Comparison of ENCODE assay signal across 8 cellular contexts in the genomic region with DNA sequence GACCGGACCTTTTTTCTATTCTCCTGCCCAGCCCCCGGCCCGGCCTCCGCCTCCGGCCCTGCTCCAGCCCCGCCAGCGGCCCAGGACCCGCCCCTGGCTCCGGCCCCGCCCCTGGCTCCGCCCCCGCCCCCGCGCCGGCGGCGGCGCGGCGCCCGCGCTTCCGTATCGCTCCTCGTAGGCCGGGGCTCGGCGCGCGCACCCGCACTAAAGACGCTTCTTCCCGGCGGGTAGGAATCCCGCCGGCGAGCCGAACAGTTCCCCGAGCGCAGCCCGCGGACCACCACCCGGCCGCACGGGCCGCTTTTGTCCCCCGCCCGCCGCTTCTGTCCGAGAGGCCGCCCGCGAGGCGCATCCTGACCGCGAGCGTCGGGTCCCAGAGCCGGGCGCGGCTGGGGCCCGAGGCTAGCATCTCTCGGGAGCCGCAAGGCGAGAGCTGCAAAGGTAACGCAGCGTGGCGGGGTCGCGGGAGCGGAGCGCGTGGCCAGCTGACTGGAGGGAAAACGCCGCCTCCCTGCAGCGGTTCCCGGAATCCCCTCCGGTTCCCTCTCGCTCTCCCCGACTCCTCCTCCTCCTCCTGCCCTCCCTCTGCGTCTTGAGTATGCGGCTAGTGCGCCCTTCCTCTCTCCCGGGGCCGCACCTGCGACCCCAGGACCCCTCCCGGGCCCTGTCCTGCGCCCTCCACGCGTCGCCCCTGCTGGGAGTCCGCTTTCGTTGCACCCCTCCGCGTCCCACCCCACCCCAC. TPM values are rescaled to one million over a fixed set of nuclear protein-coding genes. Genes with fewer than 3 reads are reported as not detected.
A peak's percentile ranks its signal among the peaks of the same experiment; 100 is the strongest.
DNase-seq lines count a peak whose midpoint lies in the region; ATAC-seq and TF ChIP-seq lines count a peak whose summit lies in the region.

Gene IFNAR2 (plus strand): TSS at position 163 of the 742 bp plus-strand sequence. CDS start 11,985 bp downstream, outside the sequence.

- peak within 1 kb of the TSS; percentile 82 for H3K18ac ChIP-seq in H9 (ENCODE audit: insufficient read length, low read depth, low read length)

- DNase-seq in GF-D8 (lab: John Stamatoyannopoulos, UW): peak; percentile 31
- peak; percentile 85 for DNase-seq in H9
- peak; percentile 84 for DNase-seq in MM.1S
- DNase-seq in T-helper 1 cell: peak; percentile 57 to 76 (median 63)
- DNase-seq in adrenal gland: peak; percentile 64 to 80 (median 72)
- peak; percentile 82 for DNase-seq in left cardiac atrium
- DNase-seq in posterior vena cava (ENCODE audit: low spot score): peak; percentile 94
- DNase-seq in ureter (ENCODE audit: low spot score): peak; percentile 79

- H3F3A ChIP-seq in MM.1S (ENCODE audit: insufficient read depth, low read length): peaks cover 44% of the 10 kb centered on the region

- no peak within 1 kb of the TSS for H2BK5ac ChIP-seq in H9 (ENCODE audit: insufficient read length, low read length)

- H2BK15ac ChIP-seq in H9 (ENCODE audit: low read depth, low read length): no peak within 1 kb of the TSS

- H2AFZ ChIP-seq in H9 (ENCODE audit: low read length) (peak within 1 kb of the TSS; percentile 87), MM.1S (ENCODE audit: low read length) (peak within 1 kb of the TSS; percentile 83)

- no peaks in the 10 kb centered on the region for H3K9me2 ChIP-seq in MM.1S (replicated peaks; ENCODE audit: insufficient read depth, low read length)

- peaks cover 2% of the 10 kb centered on the region; the same call in 1 of the 2 replicates for H3K4me1 ChIP-seq in H9 (ENCODE audit: insufficient read depth, low read length)
- H3K4me1 ChIP-seq in MM.1S (ENCODE audit: low read length): peaks cover 44% of the 10 kb centered on the region
- peaks cover 0 to 17% of the 10 kb centered on the region in 2 donors for H3K4me1 ChIP-seq in adrenal gland (replicated peaks in 1 of 2)

- H3K9me3 ChIP-seq in H9 (ENCODE audit: control insufficient read depth, low read depth, low read length) (no peaks in the 10 kb centered on the region), MM.1S (replicated peaks; ENCODE audit: insufficient read depth, low read length) (no peaks in the 10 kb centered on the region), adrenal gland (replicated peaks in 1 of 3) (no peaks in the 10 kb centered on the region)

- H3K9ac ChIP-seq in H9 (ENCODE audit: extremely low read depth, insufficient read length, low read length): peak within 1 kb of the TSS; percentile 61
- peak within 1 kb of the TSS; percentile 87 for H3K9ac ChIP-seq in MM.1S (ENCODE audit: low read length)

- no peak within 1 kb of the TSS for H2AK5ac ChIP-seq in H9 (ENCODE audit: insufficient read length, low read length)

- H3K79me2 ChIP-seq in H9 (ENCODE audit: insufficient read depth, low read length) (no peaks in the 10 kb centered on the region), MM.1S (ENCODE audit: low read length) (peaks cover 52% of the 10 kb centered on the region)

- H3K4me1 Mint-ChIP-seq in H9: peaks cover 23 to 28% of the 10 kb centered on the region in 2 experiments

- peaks cover 18% of the 10 kb centered on the region for H3K27me3 Mint-ChIP-seq in H9 (ENCODE audit: low read depth)

- H3K27me3 ChIP-seq in H9 (ENCODE audit: insufficient read depth, low read length): no peaks in the 10 kb centered on the region
- no peaks in the 10 kb centered on the region for H3K27me3 ChIP-seq in MM.1S (replicated peaks; ENCODE audit: insufficient read depth, low read length)
- H3K27me3 ChIP-seq in adrenal gland: no peaks in the 10 kb centered on the region

- H3K4ac ChIP-seq in H9 (ENCODE audit: low read depth, low read length): no peak within 1 kb of the TSS

- no peak within 1 kb of the TSS for H3K56ac ChIP-seq in H9 (ENCODE audit: insufficient read length, low read depth, low read length)

- no peak within 1 kb of the TSS for H3K23ac ChIP-seq in H9 (ENCODE audit: insufficient read length, low read depth, low read length)

- H4K20me1 ChIP-seq in H9 (ENCODE audit: control insufficient read depth, insufficient read depth, insufficient read length): no peaks in the 10 kb centered on the region
- no peaks in the 10 kb centered on the region for H4K20me1 ChIP-seq in MM.1S (ENCODE audit: insufficient read depth, low read length)

- no peak within 1 kb of the TSS for H3T11ph ChIP-seq in H9 (ENCODE audit: low read length)

- TF ChIP-seq CTCF in H9 (conservative IDR thresholded peaks at IDR 0.05): no peak
- TF ChIP-seq CTCF in MM.1S (IDR thresholded peaks at IDR 0.05; ENCODE audit: low read length): no peak
- peak in 1 of 6 experiments; percentile 13 for TF ChIP-seq CTCF in adrenal gland (IDR thresholded peaks at IDR 0.05)

- H3K27ac ChIP-seq in H9 (ENCODE audit: insufficient read length, low read depth, low read length) (no peak within 1 kb of the TSS), MM.1S (ENCODE audit: low read length) (peak within 1 kb of the TSS; percentile 67; the same call in 1 of the 2 replicates), adrenal gland (peak within 1 kb of the TSS; percentile 90 to 98 (median 96))

- H3K4me2 ChIP-seq in H9 (ENCODE audit: insufficient read depth, insufficient read length, low read length) (peak within 1 kb of the TSS; percentile 83), MM.1S (ENCODE audit: low read depth, low read length) (peak within 1 kb of the TSS; percentile 94)

- H3K79me1 ChIP-seq in H9 (ENCODE audit: insufficient read depth, low read depth, low read length, poor library complexity, severe bottlenecking): no peaks in the 10 kb centered on the region

- peak; percentile 40 to 60 for TF ChIP-seq POLR2A in adrenal gland (IDR thresholded peaks at IDR 0.05)

- H3K4me3 ChIP-seq in MM.1S (ENCODE audit: low read length) (peak within 1 kb of the TSS; percentile 89), adrenal gland (peak within 1 kb of the TSS; percentile 81 to 88 (median 86))

- H2BK120ac ChIP-seq in H9 (ENCODE audit: low read depth, low read length, poor library complexity, severe bottlenecking): no peak within 1 kb of the TSS

- peak; percentile 96 to 97 for ATAC-seq in left cardiac atrium

- peak within 1 kb of the TSS in 2 of 3 experiments; percentile 86 to 92; a peak in 2 of 7 replicates for H3K27ac Mint-ChIP-seq in H9

- no peak within 1 kb of the TSS for H4K91ac ChIP-seq in H9 (ENCODE audit: insufficient read length, low read depth, low read length)

- peaks cover 13% of the 10 kb centered on the region for H3K23me2 ChIP-seq in H9 (ENCODE audit: insufficient read length, low read depth, low read length, poor library complexity, severe bottlenecking)

- intact Hi-C loops in adrenal gland (cut with DNase I) (no loop called here), left cardiac atrium (cut with DNase I) (no loop called here), posterior vena cava (cut with DNase I) (loop anchor here in 1 of 2 donors (10.0 kb wide), 1 partner anchor 115 kb away; no protein-coding TSS in a partner anchor)

- H3K14ac ChIP-seq in H9 (ENCODE audit: insufficient read depth, low read length): peak within 1 kb of the TSS; percentile 89

- H4K5ac ChIP-seq in H9 (ENCODE audit: insufficient read length, low read depth, low read length): no peak within 1 kb of the TSS

- no peak within 1 kb of the TSS for H4K8ac ChIP-seq in H9 (replicated peaks; ENCODE audit: insufficient read length, low read depth, low read length)

- H3K4me3 Mint-ChIP-seq in H9: peak within 1 kb of the TSS; percentile 89 to 92

- H2BK12ac ChIP-seq in H9 (ENCODE audit: insufficient read length, low read depth, low read length): no peak within 1 kb of the TSS

- H2BK20ac ChIP-seq in H9 (ENCODE audit: low read depth, low read length, poor library complexity, severe bottlenecking): no peak within 1 kb of the TSS

- H3K9me3 Mint-ChIP-seq in H9: peaks cover 3 to 5% of the 10 kb centered on the region in 2 experiments; a peak in 2 of 5 replicates

- H3K36me3 ChIP-seq in MM.1S (replicated peaks; ENCODE audit: insufficient read depth, low read length): peaks cover 5% of the 10 kb centered on the region; the same call in 1 of the 2 replicates
- H3K36me3 ChIP-seq in adrenal gland (replicated peaks in 1 of 2): no peaks in the 10 kb centered on the region

- WGBS in H9 (ENCODE audit: extremely low coverage, insufficient read length, low lambda C conversion rate): no CpG with 5 or more reads among the region's 95 CpGs
- 0 to 1% (median 0%) methylated on average over 17 to 95 of the region's 95 CpGs for WGBS in adrenal gland, 4 donors

- H3K36me3 Mint-ChIP-seq in H9 (ENCODE audit: insufficient read depth in 1 of 3, low read depth in 3 of 3): peaks cover 5 to 29% (median 13%) of the 10 kb centered on the region in 3 experiments

RNA-seq across cellular contexts. Expression of gene IFNAR2, which starts in this region (rescaled TPM):
- 13.6 and 14.4 TPM in 2 replicates for total RNA-seq in H9 (2021)
- 10 to 100 TPM in 6 of 8 donors, 1 to 10 TPM in 2; 5.9 to 29.7 (median 14.5) TPM for total RNA-seq in adrenal gland
- 10 to 100 TPM; 11.4 to 16.3 (median 16.1) TPM for polyA plus RNA-seq in adrenal gland
- 10 to 100 TPM; 14.6 to 26.8 TPM for total RNA-seq in left cardiac atrium
- 10 to 100 TPM; 26.7 to 31.3 TPM for total RNA-seq in posterior vena cava
- 55.2 TPM for total RNA-seq in ureter

Comparison
In these comparisons a context has a peak if more than half of its experiments do, and no peak if none do; other contexts are left out.
1. DNase-seq: peak in every context shown above with its lines; median percentile 94 in posterior vena cava; 85 in H9; 84 in MM.1S; 82 in left cardiac atrium; 79 in ureter; 72 in adrenal gland; 63 in T-helper 1 cell; 31 in GF-D8.